ENCODE assay signal across 11 cellular contexts in the genomic region with DNA sequence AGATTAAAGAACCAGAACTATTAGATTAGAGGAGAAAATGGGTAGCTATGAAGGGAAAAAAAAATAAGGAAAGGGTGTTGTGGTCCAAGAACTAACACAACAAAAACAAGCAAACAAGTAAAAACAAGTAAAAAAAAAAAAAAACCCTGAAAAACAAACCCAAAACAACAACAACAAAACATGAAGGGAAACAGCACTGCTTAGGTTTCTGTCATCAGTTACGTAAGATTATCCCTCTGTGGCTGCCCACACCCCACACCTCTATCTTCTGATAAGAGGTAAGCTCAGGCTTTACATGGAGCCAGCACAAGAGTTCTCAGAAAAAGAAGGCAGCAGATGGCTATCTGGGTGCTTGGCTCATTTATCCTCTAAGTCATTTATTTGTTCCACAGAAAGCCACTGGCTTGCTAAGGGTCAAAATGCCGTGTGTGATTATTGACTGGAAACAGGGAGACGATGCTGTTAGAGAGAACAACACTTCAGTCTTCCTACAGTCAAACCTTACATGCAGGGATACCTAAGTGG. TPM values are rescaled to one million over a fixed set of nuclear protein-coding genes. Genes with fewer than 3 reads are reported as not detected.
DNase-seq lines count a peak whose midpoint lies in the region; TF ChIP-seq lines count a peak whose summit lies in the region.
"Had no signal": no experiment of that assay in that cellular context is flagged by ENCODE, and none has a peak within 500 bp of the region (broad histone marks: within the 10 kb centered on the region; RNA-seq: fewer than 3 reads in every experiment).

No MANE protein-coding gene starts in this region.

- WGBS in ovary, 3 donors: 62 to 71% (median 68%) methylated on average over 3 of the region's 3 CpGs

- H3K4me3 Mint-ChIP-seq in activated CD4-positive, alpha-beta T cell treated with anti-CD3 and anti-CD28 coated beads, Interleukin-2, amount 10 ng/mL, durations not matched to agents 7 days and 5 days: peak overlapping the region; percentile 22
- H3K4me3 Mint-ChIP-seq: nephron progenitor cell had no signal

- H3K4me1 Mint-ChIP-seq in activated CD4-positive, alpha-beta T cell treated with anti-CD3 and anti-CD28 coated beads, Interleukin-2, amount 10 ng/mL, durations not matched to agents 7 days and 5 days: peaks cover 45% of the 10 kb centered on the region
- H3K4me1 Mint-ChIP-seq: nephron progenitor cell had no signal

- TF ChIP-seq CTCF in ovary (IDR thresholded peaks at IDR 0.05): no peak

- peaks cover 45% of the 10 kb centered on the region for H3K36me3 Mint-ChIP-seq in activated CD4-positive, alpha-beta T cell treated with anti-CD3 and anti-CD28 coated beads, Interleukin-2, amount 10 ng/mL, durations not matched to agents 7 days and 5 days (ENCODE audit: low read depth)

- no peak overlapping the region for H3K4me3 ChIP-seq in HUES48 (ENCODE audit: low read depth, low read length)
- H3K4me3 ChIP-seq in ovary: no peak overlapping the region
- H3K4me3 ChIP-seq: thyroid gland had no signal

- no peaks in the 10 kb centered on the region for H3K27me3 ChIP-seq in HUES48 (ENCODE audit: control insufficient read depth, insufficient read depth, low read length)
- no peaks in the 10 kb centered on the region for H3K27me3 ChIP-seq in ovary
- H3K27me3 ChIP-seq: thyroid gland had no signal

- TF ChIP-seq EP300 in ovary (IDR thresholded peaks at IDR 0.05): no peak

- H3K36me3 ChIP-seq in HUES48 (ENCODE audit: control insufficient read depth, insufficient read depth, low read length) (no peaks in the 10 kb centered on the region), ovary (no peaks in the 10 kb centered on the region)
- H3K36me3 ChIP-seq: thyroid gland had no signal

- POLR2A ChIA-PET in activated CD4-positive, alpha-beta T cell treated with anti-CD3 and anti-CD28 coated beads, Interleukin-2, amount 10 ng/mL, durations not matched to agents 7 days and 5 days (lab: Charles Lee): interaction anchor here (0.6 kb wide), 1 partner anchor 17 kb away, joined by 4 read pairs; no protein-coding TSS in a partner anchor

- no peak for TF ChIP-seq POLR2A in ovary (IDR thresholded peaks at IDR 0.05)

- CTCF ChIA-PET in activated CD4-positive, alpha-beta T cell treated with anti-CD3 and anti-CD28 coated beads, Interleukin-2, amount 10 ng/mL, durations not matched to agents 7 days and 5 days (lab: Charles Lee): interaction anchor here (0.6 to 2.0 kb wide), 6 partner anchors 11 to 238 kb away, joined by 3 to 6 read pairs (median 3); no protein-coding TSS in a partner anchor

- H3K9me3 ChIP-seq in HUES48 (ENCODE audit: control insufficient read depth, insufficient read depth, low read length): no peaks in the 10 kb centered on the region
- no peaks in the 10 kb centered on the region for H3K9me3 ChIP-seq in ovary
- H3K9me3 ChIP-seq: thyroid gland had no signal

- H3K27ac ChIP-seq in HUES48 (ENCODE audit: low read depth, low read length): peak overlapping the region; percentile 42
- no peak overlapping the region for H3K27ac ChIP-seq in ovary
- H3K27ac ChIP-seq: thyroid gland had no signal

- H3K9ac ChIP-seq in HUES48 (ENCODE audit: low read depth, low read length): no peak overlapping the region

- H3K27me3 Mint-ChIP-seq in activated CD4-positive, alpha-beta T cell treated with anti-CD3 and anti-CD28 coated beads, Interleukin-2, amount 10 ng/mL, durations not matched to agents 7 days and 5 days: no peaks in the 10 kb centered on the region

- DNase-seq in NCI-H2171 treated with DMSO at 0.1 percent for 48 hours (lab: John Stamatoyannopoulos, UW): peak; percentile 55
- no peak for DNase-seq in NCI-H2171 (lab: John Stamatoyannopoulos, UW)
- DNase-seq in activated CD4-positive, alpha-beta T cell treated with anti-CD3 and anti-CD28 coated beads, Interleukin-2, amount 10 ng/mL, durations not matched to agents 7 days and 5 days: peak; percentile 65
- peak; percentile 4 for DNase-seq in left kidney (ENCODE audit: low read depth, low spot score)
- no peak for DNase-seq in A172 (ENCODE audit: low spot score)
- DNase-seq in nucleus accumbens (lab: John Stamatoyannopoulos, UW): no peak
- DNase-seq in ovary: no peak
- DNase-seq: NCI-H2081 treated with DMSO at 0.1 percent for 48 hours, nephron progenitor cell, thyroid gland had no signal

- H3K4me1 ChIP-seq in HUES48 (ENCODE audit: control insufficient read depth, insufficient read depth, low read length): no peaks in the 10 kb centered on the region
- H3K4me1 ChIP-seq in ovary (ENCODE audit: insufficient read depth): no peaks in the 10 kb centered on the region

- H3K27ac Mint-ChIP-seq in activated CD4-positive, alpha-beta T cell treated with anti-CD3 and anti-CD28 coated beads, Interleukin-2, amount 10 ng/mL, durations not matched to agents 7 days and 5 days: peak overlapping the region; percentile 84
- H3K27ac Mint-ChIP-seq: nephron progenitor cell had no signal

- intact Hi-C loops in ovary (cut with DNase I): no loop called here

- no peaks in the 10 kb centered on the region for H3K9me3 Mint-ChIP-seq in activated CD4-positive, alpha-beta T cell treated with anti-CD3 and anti-CD28 coated beads, Interleukin-2, amount 10 ng/mL, durations not matched to agents 7 days and 5 days
- H3K9me3 Mint-ChIP-seq: nephron progenitor cell had no signal

RNA-seq across cellular contexts. Expression of gene KIAA0319L, which starts 57.5 kb away (rescaled TPM):
- total RNA-seq in activated CD4-positive, alpha-beta T cell treated with anti-CD3 and anti-CD28 coated beads, Interleukin-2, amount 10 ng/mL, durations not matched to agents 7 days and 5 days: 10 to 100 TPM; 37.6 to 46.3 TPM
- 13.9 and 15.7 TPM in 2 replicates for total RNA-seq in A172 (2014; rRNA removed; shearing (Covaris generic))
- 10 to 100 TPM; 32.5 to 66.7 (median 42.7) TPM for total RNA-seq in ovary
- polyA plus RNA-seq in ovary: 10 to 100 TPM; 18.2 to 78.3 TPM

RNA-seq across cellular contexts. Expression of gene NCDN, which starts 57.9 kb away (rescaled TPM):
- 10 to 100 TPM; 19.4 to 21.4 TPM for total RNA-seq in activated CD4-positive, alpha-beta T cell treated with anti-CD3 and anti-CD28 coated beads, Interleukin-2, amount 10 ng/mL, durations not matched to agents 7 days and 5 days
- 8.0 and 8.4 TPM in 2 replicates for total RNA-seq in A172 (2014; rRNA removed; shearing (Covaris generic))
- total RNA-seq in ovary: 10 to 100 TPM; 15.4 to 36.2 (median 28.2) TPM
- 10 to 100 TPM in 1 of 2 donors, 1 to 10 TPM in 1; 5.9 to 13.6 TPM for polyA plus RNA-seq in ovary

Comparison
In these comparisons a context has a peak if more than half of its experiments do, and no peak if none do; other contexts are left out.
1. DNase-seq: peak in NCI-H2171 treated with DMSO at 0.1 percent for 48 hours (single experiment), activated CD4-positive, alpha-beta T cell treated with anti-CD3 and anti-CD28 coated beads, Interleukin-2, amount 10 ng/mL, durations not matched to agents 7 days and 5 days (single experiment) and left kidney (single experiment); none in NCI-H2171 (single experiment), A172 (single experiment), nucleus accumbens (0 of 56) and ovary (0 of 5).